ENCODE assay signal across 2 cellular contexts in the genomic region with DNA sequence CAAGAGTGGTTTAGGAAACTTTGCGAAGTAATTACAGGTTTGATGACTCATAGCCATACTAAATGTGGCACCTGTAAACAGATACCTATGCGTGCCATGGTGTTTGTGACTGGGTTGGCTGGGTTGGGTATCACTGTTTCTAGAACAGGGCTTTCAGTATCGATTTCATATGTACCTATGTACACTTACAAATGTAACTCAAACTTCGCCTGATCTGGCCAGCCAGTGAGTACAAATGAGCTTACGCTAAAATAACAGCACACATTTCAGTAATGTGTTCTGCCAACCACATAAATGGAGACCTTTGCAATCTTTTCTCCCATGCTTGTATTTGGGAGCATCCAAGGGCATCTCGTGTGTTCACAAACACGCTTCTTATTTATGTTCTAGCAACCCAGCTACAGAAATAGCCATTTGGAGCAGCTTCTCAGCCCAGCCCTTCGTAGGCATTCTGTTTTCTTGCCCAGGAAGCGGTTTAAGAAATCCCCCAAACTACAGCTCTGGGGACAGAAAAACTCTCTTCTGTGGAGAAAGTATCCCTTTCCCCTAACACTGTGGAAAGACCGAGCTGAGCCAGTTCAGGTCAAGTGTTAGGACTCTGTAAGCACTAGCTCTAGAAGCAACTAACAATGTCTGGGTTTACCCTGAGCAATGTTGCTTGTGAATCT.
TF ChIP-seq lines count a peak whose summit lies in the region.

No MANE protein-coding gene starts in this region.

TF ChIP-seq in K562, 482 proteins besides CTCF, POLR2A, EP300 and RAD21:
- TF ChIP-seq, protein P1, sequence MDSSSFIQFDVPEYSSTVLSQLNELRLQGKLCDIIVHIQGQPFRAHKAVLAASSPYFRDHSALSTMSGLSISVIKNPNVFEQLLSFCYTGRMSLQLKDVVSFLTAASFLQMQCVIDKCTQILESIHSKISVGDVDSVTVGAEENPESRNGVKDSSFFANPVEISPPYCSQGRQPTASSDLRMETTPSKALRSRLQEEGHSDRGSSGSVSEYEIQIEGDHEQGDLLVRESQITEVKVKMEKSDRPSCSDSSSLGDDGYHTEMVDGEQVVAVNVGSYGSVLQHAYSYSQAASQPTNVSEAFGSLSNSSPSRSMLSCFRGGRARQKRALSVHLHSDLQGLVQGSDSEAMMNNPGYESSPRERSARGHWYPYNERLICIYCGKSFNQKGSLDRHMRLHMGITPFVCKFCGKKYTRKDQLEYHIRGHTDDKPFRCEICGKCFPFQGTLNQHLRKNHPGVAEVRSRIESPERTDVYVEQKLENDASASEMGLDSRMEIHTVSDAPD (CRISPR knock-in tag; IDR thresholded peaks at IDR 0.05), result no peak
- TF ChIP-seq, protein P2, sequence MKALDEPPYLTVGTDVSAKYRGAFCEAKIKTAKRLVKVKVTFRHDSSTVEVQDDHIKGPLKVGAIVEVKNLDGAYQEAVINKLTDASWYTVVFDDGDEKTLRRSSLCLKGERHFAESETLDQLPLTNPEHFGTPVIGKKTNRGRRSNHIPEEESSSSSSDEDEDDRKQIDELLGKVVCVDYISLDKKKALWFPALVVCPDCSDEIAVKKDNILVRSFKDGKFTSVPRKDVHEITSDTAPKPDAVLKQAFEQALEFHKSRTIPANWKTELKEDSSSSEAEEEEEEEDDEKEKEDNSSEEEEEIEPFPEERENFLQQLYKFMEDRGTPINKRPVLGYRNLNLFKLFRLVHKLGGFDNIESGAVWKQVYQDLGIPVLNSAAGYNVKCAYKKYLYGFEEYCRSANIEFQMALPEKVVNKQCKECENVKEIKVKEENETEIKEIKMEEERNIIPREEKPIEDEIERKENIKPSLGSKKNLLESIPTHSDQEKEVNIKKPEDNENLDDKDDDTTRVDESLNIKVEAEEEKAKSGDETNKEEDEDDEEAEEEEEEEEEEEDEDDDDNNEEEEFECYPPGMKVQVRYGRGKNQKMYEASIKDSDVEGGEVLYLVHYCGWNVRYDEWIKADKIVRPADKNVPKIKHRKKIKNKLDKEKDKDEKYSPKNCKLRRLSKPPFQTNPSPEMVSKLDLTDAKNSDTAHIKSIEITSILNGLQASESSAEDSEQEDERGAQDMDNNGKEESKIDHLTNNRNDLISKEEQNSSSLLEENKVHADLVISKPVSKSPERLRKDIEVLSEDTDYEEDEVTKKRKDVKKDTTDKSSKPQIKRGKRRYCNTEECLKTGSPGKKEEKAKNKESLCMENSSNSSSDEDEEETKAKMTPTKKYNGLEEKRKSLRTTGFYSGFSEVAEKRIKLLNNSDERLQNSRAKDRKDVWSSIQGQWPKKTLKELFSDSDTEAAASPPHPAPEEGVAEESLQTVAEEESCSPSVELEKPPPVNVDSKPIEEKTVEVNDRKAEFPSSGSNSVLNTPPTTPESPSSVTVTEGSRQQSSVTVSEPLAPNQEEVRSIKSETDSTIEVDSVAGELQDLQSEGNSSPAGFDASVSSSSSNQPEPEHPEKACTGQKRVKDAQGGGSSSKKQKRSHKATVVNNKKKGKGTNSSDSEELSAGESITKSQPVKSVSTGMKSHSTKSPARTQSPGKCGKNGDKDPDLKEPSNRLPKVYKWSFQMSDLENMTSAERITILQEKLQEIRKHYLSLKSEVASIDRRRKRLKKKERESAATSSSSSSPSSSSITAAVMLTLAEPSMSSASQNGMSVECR (CRISPR knock-in tag; IDR thresholded peaks at IDR 0.05), result no peak
- no peak for TF ChIP-seq GATAD2A (IDR thresholded peaks at IDR 0.05)
- no peak for TF ChIP-seq CXXC5 (CRISPR knock-in tag; IDR thresholded peaks at IDR 0.05)
- TF ChIP-seq ZNF175 (CRISPR knock-in tag; IDR thresholded peaks at IDR 0.05; ENCODE audit: low read depth), result no peak
- TF ChIP-seq, protein P3, sequence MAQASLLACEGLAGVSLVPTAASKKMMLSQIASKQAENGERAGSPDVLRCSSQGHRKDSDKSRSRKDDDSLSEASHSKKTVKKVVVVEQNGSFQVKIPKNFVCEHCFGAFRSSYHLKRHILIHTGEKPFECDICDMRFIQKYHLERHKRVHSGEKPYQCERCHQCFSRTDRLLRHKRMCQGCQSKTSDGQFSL (CRISPR knock-in tag; IDR thresholded peaks at IDR 0.05), result no peak
- TF ChIP-seq, protein P3 (tag; IDR thresholded peaks at IDR 0.05), result no peak
- TF ChIP-seq KLF10 (CRISPR knock-in tag; IDR thresholded peaks at IDR 0.05), result no peak
- TF ChIP-seq TAL1 (IDR thresholded peaks at IDR 0.05), result no peak
- TF ChIP-seq RBM34 (IDR thresholded peaks at IDR 0.05; ENCODE audit: borderline replicate concordance, insufficient read depth, low read length), result no peak
- TF ChIP-seq, protein P4, sequence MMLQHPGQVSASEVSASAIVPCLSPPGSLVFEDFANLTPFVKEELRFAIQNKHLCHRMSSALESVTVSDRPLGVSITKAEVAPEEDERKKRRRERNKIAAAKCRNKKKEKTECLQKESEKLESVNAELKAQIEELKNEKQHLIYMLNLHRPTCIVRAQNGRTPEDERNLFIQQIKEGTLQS (IDR thresholded peaks at IDR 0.05), result peak; percentile 22; the same call in 1 of the 2 replicates
- TF ChIP-seq, protein P4 (CRISPR knock-in tag; conservative IDR thresholded peaks at IDR 0.05), result no peak
- TF ChIP-seq ZBTB17 (CRISPR knock-in tag; IDR thresholded peaks at IDR 0.05), result 0 out of 2 replicates have a peak, but pooled peaks have one; percentile 24
- TF ChIP-seq DNMT1 (IDR thresholded peaks at IDR 0.05), result no peak
- TF ChIP-seq FOXJ2 (tag; IDR thresholded peaks at IDR 0.05), result no peak

TF ChIP-seq in SK-N-SH, 30 proteins besides CTCF, POLR2A, EP300 and RAD21:
- TF ChIP-seq, protein P5, sequence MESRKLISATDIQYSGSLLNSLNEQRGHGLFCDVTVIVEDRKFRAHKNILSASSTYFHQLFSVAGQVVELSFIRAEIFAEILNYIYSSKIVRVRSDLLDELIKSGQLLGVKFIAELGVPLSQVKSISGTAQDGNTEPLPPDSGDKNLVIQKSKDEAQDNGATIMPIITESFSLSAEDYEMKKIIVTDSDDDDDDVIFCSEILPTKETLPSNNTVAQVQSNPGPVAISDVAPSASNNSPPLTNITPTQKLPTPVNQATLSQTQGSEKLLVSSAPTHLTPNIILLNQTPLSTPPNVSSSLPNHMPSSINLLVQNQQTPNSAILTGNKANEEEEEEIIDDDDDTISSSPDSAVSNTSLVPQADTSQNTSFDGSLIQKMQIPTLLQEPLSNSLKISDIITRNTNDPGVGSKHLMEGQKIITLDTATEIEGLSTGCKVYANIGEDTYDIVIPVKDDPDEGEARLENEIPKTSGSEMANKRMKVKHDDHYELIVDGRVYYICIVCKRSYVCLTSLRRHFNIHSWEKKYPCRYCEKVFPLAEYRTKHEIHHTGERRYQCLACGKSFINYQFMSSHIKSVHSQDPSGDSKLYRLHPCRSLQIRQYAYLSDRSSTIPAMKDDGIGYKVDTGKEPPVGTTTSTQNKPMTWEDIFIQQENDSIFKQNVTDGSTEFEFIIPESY (IDR thresholded peaks at IDR 0.05; ENCODE audit: borderline replicate concordance, low read depth), result no peak
- TF ChIP-seq RCOR1 (IDR thresholded peaks at IDR 0.05; ENCODE audit: low read length) (no peak), TCF12 (IDR thresholded peaks at IDR 0.05) (no peak), FOSL2 (IDR thresholded peaks at IDR 0.05; ENCODE audit: borderline replicate concordance, low read depth) (no peak)
